ENCODE assay signal across 17 cellular contexts in the genomic region with DNA sequence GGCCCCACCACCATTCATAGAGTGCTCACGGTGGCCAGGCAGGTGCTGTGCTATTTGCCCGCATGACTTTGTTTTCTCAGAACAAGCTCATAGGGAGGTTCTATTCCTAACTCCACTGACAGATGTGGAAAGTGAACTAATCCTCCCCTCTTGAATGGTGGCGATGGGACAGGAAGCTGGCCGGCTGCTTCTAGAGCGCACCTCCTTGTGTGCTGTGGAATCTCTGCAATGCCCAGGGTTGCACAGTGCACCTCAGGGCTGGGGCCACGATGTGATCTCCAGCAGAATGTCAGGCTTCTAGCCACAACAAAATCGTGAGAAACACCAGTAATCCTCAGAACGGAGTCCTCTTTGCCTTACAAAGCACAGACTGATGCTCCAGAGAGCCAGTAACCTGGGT.
"Had no signal": no experiment of that assay in that cellular context is flagged by ENCODE, and none has a peak within 500 bp of the region (broad histone marks: within the 10 kb centered on the region; RNA-seq: fewer than 3 reads in every experiment).

No MANE protein-coding gene starts in this region.

- ATAC-seq: activated CD8-positive, alpha-beta T cell treated with anti-CD3 and anti-CD28 coated beads for 36 hours; activated T-cell treated with anti-CD3 and anti-CD28 coated beads, Interleukin-2, amount 50 U/mL, for 4 hours; gastrocnemius medialis; stimulated activated naive CD8-positive, alpha-beta T cell treated with anti-CD3 and anti-CD28 coated beads, Interleukin-15, Interleukin-2, amounts not matched to agents 100 U/mL and 50 U/mL, for 24 hours; T-cell had no signal

- H3K36me3 ChIP-seq: gastrocnemius medialis, prostate gland, right atrium auricular region, tibial artery, vagina had no signal

- H3K27ac ChIP-seq: gastrocnemius medialis, right atrium auricular region, tibial artery, vagina had no signal

- H3K27me3 ChIP-seq: gastrocnemius medialis, right atrium auricular region, tibial artery, vagina had no signal

- H3K27ac Mint-ChIP-seq: activated CD4-positive, alpha-beta T cell treated with anti-CD3 and anti-CD28 coated beads, Interleukin-2, amount 10 ng/mL, durations not matched to agents 24 days and 14 days; activated CD8-positive, alpha-beta T cell treated with anti-CD3 and anti-CD28 coated beads for 36 hours; activated naive CD4-positive, alpha-beta T cell treated with anti-CD3 and anti-CD28 coated beads for 36 hours; memory B cell; natural killer cell treated with Interleukin-12 subunit alpha and Interleukin-12 subunit beta and Interleukin-15 and Interleukin-18, amount 100 ng/mL, for 72 hours; T-cell had no signal

- H3K4me3 Mint-ChIP-seq: activated CD4-positive, alpha-beta T cell treated with anti-CD3 and anti-CD28 coated beads, Interleukin-2, amount 10 ng/mL, durations not matched to agents 24 days and 14 days; activated CD8-positive, alpha-beta T cell treated with anti-CD3 and anti-CD28 coated beads for 36 hours; activated naive CD4-positive, alpha-beta T cell treated with anti-CD3 and anti-CD28 coated beads for 36 hours; activated T-cell treated with anti-CD3 and anti-CD28 coated beads, Interleukin-2, amount 50 U/mL, for 4 hours; brain; memory B cell; natural killer cell treated with Interleukin-12 subunit alpha and Interleukin-12 subunit beta and Interleukin-15 and Interleukin-18, amount 100 ng/mL, for 72 hours; T-cell had no signal

- H3K4me3 ChIP-seq: gastrocnemius medialis, prostate gland, right atrium auricular region, tibial artery, vagina had no signal

- H3K4me1 Mint-ChIP-seq: activated CD4-positive, alpha-beta T cell treated with anti-CD3 and anti-CD28 coated beads, Interleukin-2, amount 10 ng/mL, durations not matched to agents 24 days and 14 days; memory B cell; T-cell had no signal

- H3K36me3 Mint-ChIP-seq: brain; memory B cell; natural killer cell treated with Interleukin-12 subunit alpha and Interleukin-12 subunit beta and Interleukin-15 and Interleukin-18, amount 100 ng/mL, for 72 hours; T-cell had no signal

- DNase-seq: activated CD4-positive, alpha-beta T cell treated with anti-CD3 and anti-CD28 coated beads, Interleukin-2, amount 10 ng/mL, durations not matched to agents 24 days and 14 days; activated CD8-positive, alpha-beta memory T cell treated with anti-CD3 and anti-CD28 coated beads, Interleukin-2, amount 50 U/mL, for 4 hours; activated CD8-positive, alpha-beta T cell treated with anti-CD3 and anti-CD28 coated beads for 36 hours; activated naive CD4-positive, alpha-beta T cell treated with anti-CD3 and anti-CD28 coated beads for 36 hours; activated T-cell treated with anti-CD3 and anti-CD28 coated beads, Interleukin-2, amount 50 U/mL, for 4 hours; gastrocnemius medialis; occipital lobe; stimulated activated naive CD8-positive, alpha-beta T cell treated with anti-CD3 and anti-CD28 coated beads, Interleukin-15, Interleukin-2, amounts not matched to agents 100 U/mL and 50 U/mL, for 24 hours; T-cell; T-helper 9 cell; tibial artery had no signal

- H3K4me1 ChIP-seq: right atrium auricular region had no signal

- H3K9me3 ChIP-seq: gastrocnemius medialis, prostate gland, right atrium auricular region, tibial artery, vagina had no signal

- H3K9me3 Mint-ChIP-seq: activated CD4-positive, alpha-beta T cell treated with anti-CD3 and anti-CD28 coated beads, Interleukin-2, amount 10 ng/mL, durations not matched to agents 24 days and 14 days; activated CD8-positive, alpha-beta T cell treated with anti-CD3 and anti-CD28 coated beads for 36 hours; activated naive CD4-positive, alpha-beta T cell treated with anti-CD3 and anti-CD28 coated beads for 36 hours; activated T-cell treated with anti-CD3 and anti-CD28 coated beads, Interleukin-2, amount 50 U/mL, for 4 hours; memory B cell; natural killer cell treated with Interleukin-12 subunit alpha and Interleukin-12 subunit beta and Interleukin-15 and Interleukin-18, amount 100 ng/mL, for 72 hours; T-cell had no signal
